Comparison of ENCODE assay signal across 19 cellular contexts in genomic region chr11:103279821-103280220, GRCh38.
DNase-seq lines count a peak whose midpoint lies in the region; FAIRE-seq and TF ChIP-seq lines count a peak whose summit lies in the region.
"Had no signal": no experiment of that assay in that cellular context is flagged by ENCODE, and none has a peak within 500 bp of the region (broad histone marks: within the 10 kb centered on the region; RNA-seq: fewer than 3 reads in every experiment).

No MANE protein-coding gene starts in this region.

- no peak overlapping the region for H3K9ac ChIP-seq in MM.1S (ENCODE audit: low read length)
- H3K9ac ChIP-seq in mammary epithelial cell (ENCODE audit: insufficient read depth, low read length), result no peak overlapping the region
- H3K9ac ChIP-seq in keratinocyte (ENCODE audit: control insufficient read depth, extremely low read depth, insufficient read depth, low read length), result no peak overlapping the region

- H4K20me1 ChIP-seq in MM.1S (ENCODE audit: insufficient read depth, low read length) (no peaks in the 10 kb centered on the region), mammary epithelial cell (ENCODE audit: insufficient read depth, low read length) (no peaks in the 10 kb centered on the region), keratinocyte (ENCODE audit: control insufficient read depth, extremely low read depth, insufficient read depth, low read length) (no peaks in the 10 kb centered on the region)

- no peaks in the 10 kb centered on the region for H3K79me2 ChIP-seq in MM.1S (ENCODE audit: low read length)
- H3K79me2 ChIP-seq in mammary epithelial cell (ENCODE audit: insufficient read depth, low read length), result no peaks in the 10 kb centered on the region
- no peaks in the 10 kb centered on the region for H3K79me2 ChIP-seq in keratinocyte (ENCODE audit: control insufficient read depth, insufficient read depth, low read length)

- H3K9me3 ChIP-seq in MM.1S (replicated peaks; ENCODE audit: insufficient read depth, low read length) (no peaks in the 10 kb centered on the region), mammary epithelial cell (replicated peaks; ENCODE audit: insufficient read depth, low read length) (no peaks in the 10 kb centered on the region), keratinocyte (ENCODE audit: control insufficient read depth, low read depth, low read length) (no peaks in the 10 kb centered on the region)
- H3K9me3 ChIP-seq: HAP-1 had no signal

- H3F3A ChIP-seq in MM.1S (ENCODE audit: insufficient read depth, low read length), result no peaks in the 10 kb centered on the region

- H3K27ac ChIP-seq in MM.1S (ENCODE audit: low read length) (no peak overlapping the region), mammary epithelial cell (ENCODE audit: insufficient read depth, low read depth, low read length) (no peak overlapping the region), keratinocyte (ENCODE audit: control insufficient read depth, insufficient read depth, low read length) (no peak overlapping the region)
- H3K27ac ChIP-seq: HL-60 had no signal

- no peaks in the 10 kb centered on the region for H3K36me3 ChIP-seq in MM.1S (replicated peaks; ENCODE audit: insufficient read depth, low read length)
- peaks cover 2% of the 10 kb centered on the region for H3K36me3 ChIP-seq in mammary epithelial cell (ENCODE audit: insufficient read depth, low read length)
- peaks cover 0 to 1% of the 10 kb centered on the region in 2 experiments for H3K36me3 ChIP-seq in keratinocyte (ENCODE audit: control insufficient read depth in 2 of 2, extremely low read depth in 1 of 2, insufficient read depth in 2 of 2, low read length in 2 of 2)
- H3K36me3 ChIP-seq: HAP-1 had no signal

- TF ChIP-seq CTCF in MM.1S (IDR thresholded peaks at IDR 0.05; ENCODE audit: low read length) (no peak), mammary epithelial cell (conservative IDR thresholded peaks at IDR 0.05 in 1 of 2, IDR thresholded peaks at IDR 0.05 in 1 of 2; ENCODE audit: extremely low read depth in 1 of 2, insufficient read depth in 1 of 2, low read depth in 1 of 2, low read length in 2 of 2) (no peak), keratinocyte (optimal IDR thresholded peaks at IDR 0.05 in 1 of 3, IDR thresholded peaks at IDR 0.05 in 1 of 3, conservative IDR thresholded peaks at IDR 0.05 in 1 of 3; ENCODE audit: extremely low read depth in 1 of 3, insufficient read depth in 2 of 3, low read length in 3 of 3) (no peak)

- dilution Hi-C loops in mammary epithelial cell (cut with HindIII; ENCODE audit: low sequenced_read_pairs) (no loop called here), keratinocyte (cut with MboI; ENCODE audit: extremely low pct_ligation_motif_present, low sequenced_read_pairs) (no loop called here)

- no peaks in the 10 kb centered on the region for H3K9me2 ChIP-seq in MM.1S (replicated peaks; ENCODE audit: insufficient read depth, low read length)

- H3K4me1 ChIP-seq in MM.1S (ENCODE audit: low read length) (no peaks in the 10 kb centered on the region), mammary epithelial cell (ENCODE audit: insufficient read depth, low read length) (peaks cover 11% of the 10 kb centered on the region), keratinocyte (ENCODE audit: control insufficient read depth, extremely low read depth, insufficient read depth, low read length) (peaks cover 23% of the 10 kb centered on the region)
- H3K4me1 ChIP-seq: HAP-1 had no signal

- H3K4me3 ChIP-seq in MM.1S (ENCODE audit: low read length) (no peak overlapping the region), mammary epithelial cell (replicated peaks in 1 of 3; ENCODE audit: insufficient read depth in 1 of 3, low read depth in 2 of 3, low read length in 3 of 3) (no peak overlapping the region), keratinocyte (ENCODE audit: control insufficient read depth in 2 of 3, extremely low read depth in 1 of 3, insufficient read depth in 2 of 3, low read depth in 1 of 3, low read length in 3 of 3) (no peak overlapping the region)
- H3K4me3 ChIP-seq: HAP-1, K562 had no signal

- no TSS peak for BruUV-seq in mammary epithelial cell (replicated peaks; lab: Mats Ljungman, UMichigan)

- in situ Hi-C loops in mammary epithelial cell (cut with MboI; ENCODE audit: low sequenced_read_pairs in 2 of 2), result no loop called here

- no peaks in the 10 kb centered on the region for H3K27me3 ChIP-seq in MM.1S (replicated peaks; ENCODE audit: insufficient read depth, low read length)
- no peaks in the 10 kb centered on the region for H3K27me3 ChIP-seq in mammary epithelial cell (ENCODE audit: insufficient read depth, low read length)
- H3K27me3 ChIP-seq in keratinocyte (ENCODE audit: control insufficient read depth, extremely low read depth, insufficient read depth, low read length), result no peaks in the 10 kb centered on the region

- FAIRE-seq in keratinocyte (lab: Jason Lieb, UNC), result no peak
- FAIRE-seq: K562 had no signal

- H3K9me1 ChIP-seq in keratinocyte (ENCODE audit: control insufficient read depth, extremely low read depth, insufficient read depth, low read length), result no peaks in the 10 kb centered on the region

- intact Hi-C loops in mammary epithelial cell (cut with micrococcal nuclease), result no loop called here

- peak; percentile 59 for DNase-seq in ELR (ENCODE audit: low read depth)
- DNase-seq in MM.1S, result peak; percentile 22
- peak; percentile 49 for DNase-seq in mammary epithelial cell
- DNase-seq in keratinocyte (ENCODE audit: low read depth, low spot score), result no peak
- DNase-seq in stimulated activated CD4-positive, alpha-beta T cell treated with anti-CD3 and anti-CD28 coated beads, Interleukin-2, amount 100 ng/mL, for 48 hours, result no peak
- DNase-seq in activated naive CD4-positive, alpha-beta T cell treated with anti-CD3 and anti-CD28 coated beads, Interleukin-2, amount 50 U/mL, for 16 hours, result no peak
- DNase-seq in 8988T, result no peak
- DNase-seq: ACHN, AML-193, EL, NCI-H1436, NCI-H2029, NCI-H2171 treated with DMSO at 0.1 percent for 48 hours, NCI-H446 treated with DMSO at 0.1 percent for 48 hours, NCI-H748 treated with DMSO at 0.1 percent for 48 hours, SHP77 treated with DMSO at 0.1 percent for 48 hours had no signal

- H3K4me2 ChIP-seq in MM.1S (ENCODE audit: low read depth, low read length) (no peak overlapping the region), mammary epithelial cell (ENCODE audit: insufficient read depth, low read depth, low read length) (no peak overlapping the region), keratinocyte (ENCODE audit: control insufficient read depth, extremely low read depth, insufficient read depth, low read depth, low read length) (peak overlapping the region; percentile 25)

- H2AFZ ChIP-seq in MM.1S (ENCODE audit: low read length) (no peak overlapping the region), mammary epithelial cell (ENCODE audit: low read depth, low read length) (no peak overlapping the region), keratinocyte (ENCODE audit: control insufficient read depth, low read length) (no peak overlapping the region)

- CTCF ChIA-PET in mammary epithelial cell (lab: Charles Lee; ENCODE audit: low non-redundant PET), result no interaction called here

Comparison
In these comparisons a context has a peak if more than half of its experiments do, and no peak if none do; other contexts are left out.
1. DNase-seq: peak in ELR (single experiment), MM.1S (single experiment) and mammary epithelial cell (single experiment); none in keratinocyte (single experiment), stimulated activated CD4-positive, alpha-beta T cell treated with anti-CD3 and anti-CD28 coated beads, Interleukin-2, amount 100 ng/mL, for 48 hours (0 of 2), activated naive CD4-positive, alpha-beta T cell treated with anti-CD3 and anti-CD28 coated beads, Interleukin-2, amount 50 U/mL, for 16 hours (single experiment) and 8988T (single experiment).